ENCODE assay signal across 11 cellular contexts in the genomic region with DNA sequence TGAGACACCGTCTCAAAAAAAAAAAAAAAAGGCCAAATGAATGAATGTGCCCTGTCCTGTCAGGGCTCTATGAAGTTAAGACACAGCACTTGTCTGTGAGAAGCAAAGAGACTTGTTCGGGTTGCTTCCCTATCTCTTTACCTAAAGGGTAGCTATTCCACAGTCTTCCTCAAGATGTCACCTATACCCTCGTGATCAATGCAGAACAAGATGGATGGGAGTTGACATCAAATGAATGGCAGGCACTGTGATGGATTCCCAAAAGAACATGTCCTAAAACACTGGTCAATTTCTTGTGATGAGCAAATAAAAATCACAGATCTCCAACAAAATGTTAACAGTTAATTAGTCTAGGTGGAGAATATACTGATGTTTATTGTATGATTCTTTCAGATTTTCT. TPM values are rescaled to one million over a fixed set of nuclear protein-coding genes. Genes with fewer than 3 reads are reported as not detected.
DNase-seq lines count a peak whose midpoint lies in the region; ATAC-seq and TF ChIP-seq lines count a peak whose summit lies in the region.
"Had no signal": no experiment of that assay in that cellular context is flagged by ENCODE, and none has a peak within 500 bp of the region (broad histone marks: within the 10 kb centered on the region; RNA-seq: fewer than 3 reads in every experiment).

No MANE protein-coding gene starts in this region.

- 37 to 43% methylated on average over 3 of the region's 3 CpGs for WGBS in lung, 2 donors

- H3K9me3 ChIP-seq in SU-DHL-6 (ENCODE audit: insufficient read depth, low read length) (no peaks in the 10 kb centered on the region), lung (ENCODE audit: control insufficient read depth in 2 of 2, insufficient read depth in 1 of 2, low read length in 1 of 2) (no peaks in the 10 kb centered on the region)
- H3K9me3 ChIP-seq: tibial artery had no signal

- no peaks in the 10 kb centered on the region for H3K9me2 ChIP-seq in SU-DHL-6 (replicated peaks; ENCODE audit: insufficient read depth, low read length)

- no peak for TF ChIP-seq CTCF in HL-60 (IDR thresholded peaks at IDR 0.05; ENCODE audit: insufficient read depth, low read length)
- no peak for TF ChIP-seq CTCF in SU-DHL-6 (IDR thresholded peaks at IDR 0.05; ENCODE audit: insufficient read depth, low read length, poor library complexity, severe bottlenecking)
- peak; percentile 2 for TF ChIP-seq CTCF in lung (IDR thresholded peaks at IDR 0.05; ENCODE audit: control extremely low read depth, extremely low read depth)

- H3K4me1 ChIP-seq in lung (ENCODE audit: control insufficient read depth in 2 of 2, insufficient read depth in 2 of 2, low read length in 2 of 2) = peaks cover 0 to 3% of the 10 kb centered on the region in 2 donors

- no peaks in the 10 kb centered on the region for H4K20me1 ChIP-seq in SU-DHL-6 (ENCODE audit: low read depth, low read length)

- H2AFZ ChIP-seq in SU-DHL-6 (ENCODE audit: low read depth, low read length, severe bottlenecking) = no peak overlapping the region

- DNase-seq in GDM1 (lab: John Stamatoyannopoulos, UW) = peak; percentile 28
- peak; percentile 56 to 58 for DNase-seq in HL-60 (ENCODE audit: low read depth in 1 of 2, low spot score in 1 of 2)
- no peak for DNase-seq in lung (ENCODE audit: low spot score)
- no peak for DNase-seq in hippocampal formation (lab: John Stamatoyannopoulos, UW)
- DNase-seq in middle frontal gyrus (ENCODE audit: extremely low spot score, low spot score) = no peak
- DNase-seq: activated CD4-positive, CD25-positive, alpha-beta regulatory T cell treated with anti-CD3 and anti-CD28 coated beads, Interleukin-2, amount 50 U/mL, for 72 hours; activated naive CD8-positive, alpha-beta T cell treated with anti-CD3 and anti-CD28 coated beads, Interleukin-2, amount 10 ng/mL, durations not matched to agents 7 days and 5 days; NCI-H524 treated with DMSO at 0.1 percent for 48 hours; tibial artery had no signal

- H3K79me2 ChIP-seq in SU-DHL-6 (ENCODE audit: insufficient read depth, low read length) = no peaks in the 10 kb centered on the region

- H3K9ac ChIP-seq in SU-DHL-6 (ENCODE audit: low read length) = no peak overlapping the region

- peaks cover 8% of the 10 kb centered on the region; the same call in 1 of the 2 replicates for H3K36me3 ChIP-seq in SU-DHL-6 (ENCODE audit: low read length)
- H3K36me3 ChIP-seq in lung (ENCODE audit: control insufficient read depth in 2 of 2, insufficient read depth in 2 of 2, low read length in 2 of 2) = peaks cover 7 to 39% of the 10 kb centered on the region in 2 donors

- no peak for ATAC-seq in lung (ENCODE audit: insufficient read depth, low FRiP score)
- no peak for ATAC-seq in HG02840 (IDR thresholded peaks at IDR 0.05; ENCODE audit: low FRiP score, unreplicated experiment)

- peak overlapping the region; percentile 96 for H3K27ac ChIP-seq in HL-60 (replicated peaks)
- peak overlapping the region; percentile 91 for H3K27ac ChIP-seq in SU-DHL-6 (ENCODE audit: low read depth, low read length)
- H3K27ac ChIP-seq in lung (ENCODE audit: low read depth in 1 of 2, low read length in 1 of 2) = no peak overlapping the region
- H3K27ac ChIP-seq: tibial artery had no signal

- H3K4me3 ChIP-seq in HL-60 (replicated peaks; ENCODE audit: insufficient read depth, low read length) = no peak overlapping the region
- no peak overlapping the region for H3K4me3 ChIP-seq in SU-DHL-6 (ENCODE audit: insufficient read depth, low read length, poor library complexity, severe bottlenecking)
- no peak overlapping the region for H3K4me3 ChIP-seq in lung
- H3K4me3 ChIP-seq: tibial artery had no signal

- peaks cover 37% of the 10 kb centered on the region for H3F3A ChIP-seq in SU-DHL-6 (ENCODE audit: insufficient read depth)

- no peaks in the 10 kb centered on the region for H3K27me3 ChIP-seq in HL-60 (ENCODE audit: insufficient read depth, poor library complexity, severe bottlenecking)
- H3K27me3 ChIP-seq in SU-DHL-6 (ENCODE audit: low read length) = no peaks in the 10 kb centered on the region
- H3K27me3 ChIP-seq in lung (ENCODE audit: control insufficient read depth, insufficient read depth) = no peaks in the 10 kb centered on the region
- H3K27me3 ChIP-seq: tibial artery had no signal

- H3K4me2 ChIP-seq in SU-DHL-6 (ENCODE audit: low read depth, low read length, poor library complexity, severe bottlenecking) = no peak overlapping the region

RNA-seq across cellular contexts. Expression of a gene that starts 9.5 kb away (rescaled TPM):
- 10 to 100 TPM; 48.7 to 62.3 TPM for total RNA-seq in lung
- polyA plus RNA-seq in lung = 10 to 100 TPM; 41.6 to 57.8 TPM

RNA-seq across cellular contexts. Expression of a gene that starts 10.1 kb away (rescaled TPM):
- total RNA-seq in lung = 100 to 1,000 TPM in 1 of 2 donors, 10 to 100 TPM in 1; 74.9 to 174 TPM
- polyA plus RNA-seq in lung = 100 to 1,000 TPM in 1 of 2 donors, 10 to 100 TPM in 1; 85.3 to 239 TPM

RNA-seq across cellular contexts. Expression of a gene that starts 13.0 kb away (rescaled TPM):
- 10 to 100 TPM; 21.7 to 35.0 TPM for total RNA-seq in lung
- polyA plus RNA-seq in lung = 10 to 100 TPM; 30.5 to 43.9 TPM

RNA-seq across cellular contexts. Expression of a gene that starts 27.3 kb away (rescaled TPM):
- 10 to 100 TPM; 40.7 to 82.3 TPM for total RNA-seq in lung
- polyA plus RNA-seq in lung = 10 to 100 TPM; 28.4 to 34.2 TPM

RNA-seq across cellular contexts. Expression of a gene that starts 33.0 kb away (rescaled TPM):
- total RNA-seq in lung = 10 to 100 TPM; 29.3 to 31.2 TPM
- 10 to 100 TPM; 13.2 to 17.3 TPM for polyA plus RNA-seq in lung

Comparison
In these comparisons a context has a peak if more than half of its experiments do, and no peak if none do; other contexts are left out.
1. DNase-seq: peak in GDM1 (single experiment) and HL-60 (2 of 2); none in lung (single experiment), hippocampal formation (0 of 2) and middle frontal gyrus (single experiment).
2. H3K27ac ChIP-seq: peak in HL-60 (single experiment) and SU-DHL-6 (single experiment); none in lung (0 of 2).